In the genomic region with DNA sequence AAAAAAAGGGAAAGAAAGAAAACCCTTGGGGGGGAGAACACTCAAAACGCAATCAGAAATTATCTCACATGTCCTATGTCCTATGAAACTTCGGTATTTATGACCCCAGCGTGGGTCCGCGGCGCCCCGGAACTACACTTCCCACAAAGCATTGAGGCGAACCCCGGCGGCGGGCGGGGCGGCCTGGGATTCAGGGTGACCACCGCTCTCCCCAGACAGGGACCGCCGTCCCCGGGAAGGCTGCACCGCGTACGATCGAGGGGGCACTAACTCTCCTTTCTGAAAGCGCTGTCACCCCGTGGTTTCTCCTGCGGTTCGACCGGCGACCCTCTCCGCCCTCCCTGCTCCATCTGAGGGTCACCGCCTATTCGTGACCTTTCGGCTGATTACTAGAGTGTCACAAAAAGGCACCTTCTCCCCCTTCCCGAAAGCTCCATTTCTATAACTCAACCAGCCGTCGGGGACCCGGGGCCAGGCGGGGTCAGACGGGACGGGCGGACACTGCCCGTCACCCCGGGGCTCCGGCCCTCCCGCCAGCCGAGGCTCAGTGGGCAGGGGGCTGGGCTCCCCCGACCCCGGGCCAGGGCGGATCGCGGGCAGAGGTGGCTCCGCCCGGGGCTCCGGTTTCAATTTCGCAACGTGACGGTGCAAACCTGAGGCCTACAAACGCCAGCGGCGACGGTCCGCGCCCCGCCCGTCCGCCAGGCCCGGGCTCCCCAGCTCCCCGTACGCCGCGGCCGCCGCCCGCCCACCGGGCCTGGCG, we compare ENCODE assay signal across 8 cellular contexts. TPM values are rescaled to one million over a fixed set of nuclear protein-coding genes. Genes with fewer than 3 reads are reported as not detected.
DNase-seq lines count a peak whose midpoint lies in the region; ATAC-seq and TF ChIP-seq lines count a peak whose summit lies in the region.

No MANE protein-coding gene starts in this region.

- H3K27ac ChIP-seq in KOPT-K1 (ENCODE audit: low read depth, low read length, poor library complexity, severe bottlenecking) = peak overlapping the region; percentile 74
- peak overlapping the region; percentile 98 for H3K27ac ChIP-seq in adipose tissue (ENCODE audit: low read depth, low read length)
- H3K27ac ChIP-seq in heart left ventricle = peak overlapping the region; percentile 92 to 99 (median 98)
- peak overlapping the region; percentile 95 to 99 (median 98) for H3K27ac ChIP-seq in upper lobe of left lung

- H3K9me3 ChIP-seq in KOPT-K1 (ENCODE audit: insufficient read depth, low read length, poor library complexity, severe bottlenecking) = no peaks in the 10 kb centered on the region
- no peaks in the 10 kb centered on the region for H3K9me3 ChIP-seq in heart left ventricle
- H3K9me3 ChIP-seq in upper lobe of left lung = no peaks in the 10 kb centered on the region

- TF ChIP-seq POLR2A in heart left ventricle (IDR thresholded peaks at IDR 0.05) = peak in 1 of 2 donors; percentile 67
- TF ChIP-seq POLR2A in upper lobe of left lung (IDR thresholded peaks at IDR 0.05) = peak in 3 of 4 donors; percentile 59 to 84 (median 63)

- H3K4me3 ChIP-seq in heart left ventricle = peak overlapping the region; percentile 69 to 98 (median 94)
- peak overlapping the region; percentile 65 to 98 (median 89) for H3K4me3 ChIP-seq in upper lobe of left lung

- H3K27me3 ChIP-seq in heart left ventricle (no peaks in the 10 kb centered on the region), upper lobe of left lung (no peaks in the 10 kb centered on the region)

- 0 to 1% (median 0%) methylated on average over 45 to 74 of the region's 74 CpGs for WGBS in adipose tissue, 3 donors
- WGBS in heart left ventricle, 4 donors = 0 to 1% (median 0%) methylated on average over 44 to 74 of the region's 74 CpGs
- 0 to 3% methylated on average over 15 to 44 of the region's 74 CpGs for WGBS in upper lobe of left lung, 2 donors

- DNase-seq in GM03348 (ENCODE audit: low spot score) (peak; percentile 83), SW 1271 (lab: John Stamatoyannopoulos, UW) (peak; percentile 47 to 77), heart left ventricle (peak; percentile 74 to 83 (median 81)), posterior cingulate gyrus (peak; percentile 67 to 96 (median 76)), upper lobe of left lung (peak; percentile 85 to 95)

- H3K36me3 ChIP-seq in KOPT-K1 (ENCODE audit: insufficient read depth, low read length) (no peaks in the 10 kb centered on the region), heart left ventricle (no peaks in the 10 kb centered on the region), upper lobe of left lung (no peaks in the 10 kb centered on the region)

- ATAC-seq in GM21825 (IDR thresholded peaks at IDR 0.05; ENCODE audit: unreplicated experiment) (peak; percentile 55), heart left ventricle (peak; percentile 57 to 83 (median 76)), upper lobe of left lung (ENCODE audit: low FRiP score in 2 of 2) (peak; percentile 82 to 86)

- peaks cover 0 to 36% (median 20%) of the 10 kb centered on the region in 12 donors for H3K4me1 ChIP-seq in heart left ventricle
- peaks cover 14 to 41% (median 19%) of the 10 kb centered on the region in 4 donors for H3K4me1 ChIP-seq in upper lobe of left lung

- TF ChIP-seq EP300 in upper lobe of left lung (IDR thresholded peaks at IDR 0.05) = no peak

- intact Hi-C loops in heart left ventricle (cut with DNase I) (loop anchor here in 1 of 10 donors (2.0 to 5.0 kb wide), 2 partner anchors 42 to 119 kb away; partner anchors contain the start of gene ZNF483), posterior cingulate gyrus (cut with DNase I) (loop anchor here (5.0 kb wide), 1 partner anchor 71 kb away; no protein-coding TSS in a partner anchor)

- TF ChIP-seq CTCF in heart left ventricle (IDR thresholded peaks at IDR 0.05) (no peak), upper lobe of left lung (IDR thresholded peaks at IDR 0.05) (no peak)

RNA-seq across cellular contexts. Expression of gene ECPAS, which starts 1.3 kb away (rescaled TPM):
- polyA plus RNA-seq in adipose tissue = 10 to 100 TPM; 20.9 to 33.1 (median 32.7) TPM
- 100 to 1,000 TPM in 7 of 9 donors, 10 to 100 TPM in 2; 73.2 to 116 (median 103) TPM for total RNA-seq in heart left ventricle
- polyA plus RNA-seq in heart left ventricle = 10 to 100 TPM; 28.9 to 43.3 TPM
- total RNA-seq in upper lobe of left lung = 100 to 1,000 TPM in 1 of 6 donors, 10 to 100 TPM in 5; 64.4 to 158 (median 83.3) TPM

RNA-seq across cellular contexts. Expression of gene ZNF483, which starts 42.1 kb away (rescaled TPM):
- polyA plus RNA-seq in adipose tissue = under 1 TPM; 0.21 to 0.42 (median 0.34) TPM
- total RNA-seq in heart left ventricle = 10 to 100 TPM in 2 of 9 donors, 1 to 10 TPM in 7; 1.4 to 13.9 (median 5.3) TPM
- polyA plus RNA-seq in heart left ventricle = under 1 TPM; 0.22 to 0.61 TPM
- total RNA-seq in upper lobe of left lung = 10 to 100 TPM in 1 of 6 donors, 1 to 10 TPM in 5; 4.0 to 22.0 (median 7.4) TPM

Comparison
In these comparisons a context has a peak if more than half of its experiments do, and no peak if none do; other contexts are left out.
1. Peak in every context shown above with its lines: DNase-seq, ATAC-seq, H3K4me3 ChIP-seq and H3K27ac ChIP-seq.